Comparison of ENCODE assay signal across 8 cellular contexts in genomic region chr17:7916799-7917198, GRCh38. TPM values are rescaled to one million over a fixed set of nuclear protein-coding genes. Genes with fewer than 3 reads are reported as not detected.
DNase-seq lines count a peak whose midpoint lies in the region; ATAC-seq, FAIRE-seq and TF ChIP-seq lines count a peak whose summit lies in the region.

No MANE protein-coding gene starts in this region.

- H3K4me3 ChIP-seq in ACC112 (ENCODE audit: low read depth, low read length) (peak overlapping the region; percentile 80), bronchial epithelial cell (ENCODE audit: low read depth, low read length) (peak overlapping the region; percentile 57)

- no peaks in the 10 kb centered on the region for H3K27me3 Mint-ChIP-seq in naive thymus-derived CD8-positive, alpha-beta T cell

- POLR2A ChIA-PET in naive thymus-derived CD8-positive, alpha-beta T cell (lab: Charles Lee): interaction anchor here (0.6 to 6.3 kb wide), 13 partner anchors 14 to 231 kb away, joined by 3 to 110 read pairs (median 6); partner anchors contain the start of genes CNTROB, CYB5D1, KCNAB3 and NAA38

- H3K9me3 Mint-ChIP-seq in naive thymus-derived CD8-positive, alpha-beta T cell: no peaks in the 10 kb centered on the region

- H3K36me3 ChIP-seq in ACC112 (ENCODE audit: insufficient read depth, low read length): no peaks in the 10 kb centered on the region
- no peaks in the 10 kb centered on the region for H3K36me3 ChIP-seq in bronchial epithelial cell (ENCODE audit: control insufficient read depth, insufficient read depth, low read length)

- peak; percentile 38 for DNase-seq in HT1080 (ENCODE audit: low read depth)
- peak; percentile 51 for DNase-seq in bronchial epithelial cell (ENCODE audit: low read depth)
- no peak for DNase-seq in naive thymus-derived CD8-positive, alpha-beta T cell
- DNase-seq in NK-92 (lab: John Stamatoyannopoulos, UW; ENCODE audit: unreplicated experiment): no peak
- no peak for DNase-seq in NCI-H446 treated with DMSO at 0.1 percent for 48 hours (lab: John Stamatoyannopoulos, UW)
- DNase-seq in NCI-H146 (lab: John Stamatoyannopoulos, UW): no peak

- H3K79me2 ChIP-seq in ACC112 (ENCODE audit: control insufficient read depth, insufficient read depth, low read length, unreplicated experiment): peaks cover 14% of the 10 kb centered on the region

- peak; percentile 23 for FAIRE-seq in bronchial epithelial cell (lab: Jason Lieb, UNC)

- peaks cover 0 to 5% (median 0%) of the 10 kb centered on the region in 3 donors for H3K36me3 Mint-ChIP-seq in naive thymus-derived CD8-positive, alpha-beta T cell

- peak overlapping the region; percentile 97 for H3K27ac ChIP-seq in ACC112 (ENCODE audit: low read depth, low read length)

- H3K4me1 ChIP-seq in ACC112 (ENCODE audit: control insufficient read depth, insufficient read depth, low read length, unreplicated experiment): peaks cover 19% of the 10 kb centered on the region

- H3K4me1 Mint-ChIP-seq in naive thymus-derived CD8-positive, alpha-beta T cell: peaks cover 25 to 44% (median 34%) of the 10 kb centered on the region in 4 donors

- peak overlapping the region; percentile 79 to 96 (median 90) for H3K27ac Mint-ChIP-seq in naive thymus-derived CD8-positive, alpha-beta T cell

- peak overlapping the region; percentile 8 for H2AFZ ChIP-seq in ACC112 (ENCODE audit: low read length, unreplicated experiment)

- peak overlapping the region; percentile 82 to 93 (median 88) for H3K4me3 Mint-ChIP-seq in naive thymus-derived CD8-positive, alpha-beta T cell

- TF ChIP-seq CTCF in bronchial epithelial cell (IDR thresholded peaks at IDR 0.05; ENCODE audit: insufficient read depth, low read length, severe bottlenecking): no peak

- ATAC-seq in naive thymus-derived CD8-positive, alpha-beta T cell: no peak
- ATAC-seq in GM18517 (IDR thresholded peaks at IDR 0.05; ENCODE audit: unreplicated experiment): no peak

- H3K27me3 ChIP-seq in ACC112 (ENCODE audit: insufficient read depth, low read length) (no peaks in the 10 kb centered on the region), bronchial epithelial cell (ENCODE audit: control insufficient read depth, insufficient read depth, low read length) (no peaks in the 10 kb centered on the region)

RNA-seq across cellular contexts. Expression of gene RNF227, which starts 0.7 kb away (rescaled TPM):
- total RNA-seq in HT1080 (2014; rRNA removed; shearing (Covaris generic)): 0.90 and 2.3 TPM in 2 replicates
- 5.6 and 11.7 TPM in 2 replicates for polyA plus RNA-seq in HT1080 (2015; cell fraction: cytosol; rRNA removed)
- 3.3 and 3.6 TPM in 2 replicates for polyA plus RNA-seq in HT1080 (2015; cell fraction: nucleus; rRNA removed)
- total RNA-seq in bronchial epithelial cell: 7.8 and 8.2 TPM in 2 replicates
- 1 to 10 TPM; 7.8 to 9.4 TPM for total RNA-seq in naive thymus-derived CD8-positive, alpha-beta T cell
- polyA plus RNA-seq in naive thymus-derived CD8-positive, alpha-beta T cell: 1 to 10 TPM in 2 of 3 donors, under 1 TPM in 1; 0.65 to 4.8 (median 2.4) TPM

RNA-seq across cellular contexts. Expression of gene KCNAB3, which starts 12.9 kb away (rescaled TPM):
- 1.8 and 3.5 TPM in 2 replicates for total RNA-seq in HT1080 (2014; rRNA removed; shearing (Covaris generic))
- 0.49 and 0.51 TPM in 2 replicates for polyA plus RNA-seq in HT1080 (2015; cell fraction: cytosol; rRNA removed)
- 23.6 and 27.6 TPM in 2 replicates for polyA plus RNA-seq in HT1080 (2015; cell fraction: nucleus; rRNA removed)
- total RNA-seq in bronchial epithelial cell: 0.79 and 0.90 TPM in 2 replicates
- total RNA-seq in naive thymus-derived CD8-positive, alpha-beta T cell: 10 to 100 TPM; 16.1 to 19.4 TPM
- polyA plus RNA-seq in naive thymus-derived CD8-positive, alpha-beta T cell: under 1 TPM in 2 of 3 donors, not detected in 1; 0.44 to 0.80 TPM

RNA-seq across cellular contexts. Expression of gene TRAPPC1, which starts 14.9 kb away (rescaled TPM):
- total RNA-seq in HT1080 (2014; rRNA removed; shearing (Covaris generic)): 34.9 and 71.5 TPM in 2 replicates
- polyA plus RNA-seq in HT1080 (2015; cell fraction: cytosol; rRNA removed): 181 and 214 TPM in 2 replicates
- 53.7 and 60.1 TPM in 2 replicates for polyA plus RNA-seq in HT1080 (2015; cell fraction: nucleus; rRNA removed)
- total RNA-seq in bronchial epithelial cell: 16.8 and 27.9 TPM in 2 replicates
- total RNA-seq in naive thymus-derived CD8-positive, alpha-beta T cell: 100 to 1,000 TPM in 1 of 2 experiments, 10 to 100 TPM in 1; 93.4 to 120 TPM
- 100 to 1,000 TPM; 199 to 219 (median 205) TPM for polyA plus RNA-seq in naive thymus-derived CD8-positive, alpha-beta T cell

RNA-seq across cellular contexts. Expression of gene CNTROB, which starts 15.2 kb away (rescaled TPM):
- 18.8 and 28.7 TPM in 2 replicates for total RNA-seq in HT1080 (2014; rRNA removed; shearing (Covaris generic))
- polyA plus RNA-seq in HT1080 (2015; cell fraction: cytosol; rRNA removed): 17.0 and 21.5 TPM in 2 replicates
- polyA plus RNA-seq in HT1080 (2015; cell fraction: nucleus; rRNA removed): 68.9 and 69.2 TPM in 2 replicates
- total RNA-seq in bronchial epithelial cell: 8.2 and 12.2 TPM in 2 replicates
- total RNA-seq in naive thymus-derived CD8-positive, alpha-beta T cell: 10 to 100 TPM; 35.2 to 43.0 TPM
- polyA plus RNA-seq in naive thymus-derived CD8-positive, alpha-beta T cell: 10 to 100 TPM in 2 of 3 donors, 1 to 10 TPM in 1; 7.6 to 18.5 (median 12.4) TPM

RNA-seq across cellular contexts. Expression of gene CHD3, which starts 28.2 kb away (rescaled TPM):
- 82.5 and 84.7 TPM in 2 replicates for total RNA-seq in HT1080 (2014; rRNA removed; shearing (Covaris generic))
- 35.8 and 39.0 TPM in 2 replicates for polyA plus RNA-seq in HT1080 (2015; cell fraction: cytosol; rRNA removed)
- 107 and 119 TPM in 2 replicates for polyA plus RNA-seq in HT1080 (2015; cell fraction: nucleus; rRNA removed)
- 41.3 and 98.2 TPM in 2 replicates for total RNA-seq in bronchial epithelial cell
- 100 to 1,000 TPM; 277 to 281 TPM for total RNA-seq in naive thymus-derived CD8-positive, alpha-beta T cell
- 10 to 100 TPM in 2 of 3 donors, 1 to 10 TPM in 1; 4.3 to 29.2 (median 15.5) TPM for polyA plus RNA-seq in naive thymus-derived CD8-positive, alpha-beta T cell

Comparison
In these comparisons a context has a peak if more than half of its experiments do, and no peak if none do; other contexts are left out.
1. DNase-seq: peak in HT1080 (single experiment) and bronchial epithelial cell (single experiment); none in naive thymus-derived CD8-positive, alpha-beta T cell (0 of 10), NK-92 (single experiment), NCI-H446 treated with DMSO at 0.1 percent for 48 hours (single experiment) and NCI-H146 (single experiment).